Comparison of ENCODE assay signal across 1 cellular context in the genomic region with DNA sequence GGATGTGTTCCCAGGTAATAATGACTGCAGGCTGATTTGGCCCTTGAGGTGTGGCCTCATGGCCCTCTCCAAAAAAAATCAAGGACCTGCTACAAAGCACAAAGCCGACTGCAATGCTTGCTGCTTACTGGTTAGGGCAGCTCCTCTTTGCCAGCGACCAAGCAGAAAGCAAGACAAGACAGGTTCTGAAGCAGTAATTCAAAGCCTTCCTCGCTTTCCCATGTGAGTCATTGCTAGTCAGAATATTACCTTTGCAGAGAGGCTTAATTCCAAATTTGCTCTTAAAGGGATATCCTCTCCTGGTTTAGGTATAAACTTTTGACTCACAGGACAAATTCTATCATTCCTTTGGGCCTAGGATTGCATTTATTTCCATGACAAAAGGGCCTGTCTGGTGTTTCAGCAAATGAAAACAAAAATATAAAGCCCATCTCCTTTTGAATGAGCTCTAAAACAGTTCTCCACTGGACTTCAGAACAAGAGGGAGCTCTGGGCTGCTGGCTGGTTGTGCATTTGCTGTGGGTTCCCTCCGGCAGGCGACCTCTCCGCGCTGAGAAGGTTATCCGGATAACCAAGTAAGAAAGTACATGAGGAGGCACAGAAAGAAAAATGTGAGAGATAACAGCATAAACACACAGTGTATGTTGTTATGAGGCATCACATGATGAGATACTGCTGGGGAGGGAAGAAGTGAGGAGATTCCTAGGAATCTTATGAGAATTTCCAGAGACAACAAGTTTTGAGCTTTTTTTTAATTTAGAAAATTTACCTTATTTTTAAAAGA.
A peak's percentile ranks its signal among the peaks of the same experiment; 100 is the strongest.
TF ChIP-seq lines count a peak whose summit lies in the region.

No MANE protein-coding gene starts in this region.

TF ChIP-seq in HCT116, 20 proteins besides CTCF, POLR2A, EP300 and RAD21 (continued from another document):
- TF ChIP-seq, protein P1, sequence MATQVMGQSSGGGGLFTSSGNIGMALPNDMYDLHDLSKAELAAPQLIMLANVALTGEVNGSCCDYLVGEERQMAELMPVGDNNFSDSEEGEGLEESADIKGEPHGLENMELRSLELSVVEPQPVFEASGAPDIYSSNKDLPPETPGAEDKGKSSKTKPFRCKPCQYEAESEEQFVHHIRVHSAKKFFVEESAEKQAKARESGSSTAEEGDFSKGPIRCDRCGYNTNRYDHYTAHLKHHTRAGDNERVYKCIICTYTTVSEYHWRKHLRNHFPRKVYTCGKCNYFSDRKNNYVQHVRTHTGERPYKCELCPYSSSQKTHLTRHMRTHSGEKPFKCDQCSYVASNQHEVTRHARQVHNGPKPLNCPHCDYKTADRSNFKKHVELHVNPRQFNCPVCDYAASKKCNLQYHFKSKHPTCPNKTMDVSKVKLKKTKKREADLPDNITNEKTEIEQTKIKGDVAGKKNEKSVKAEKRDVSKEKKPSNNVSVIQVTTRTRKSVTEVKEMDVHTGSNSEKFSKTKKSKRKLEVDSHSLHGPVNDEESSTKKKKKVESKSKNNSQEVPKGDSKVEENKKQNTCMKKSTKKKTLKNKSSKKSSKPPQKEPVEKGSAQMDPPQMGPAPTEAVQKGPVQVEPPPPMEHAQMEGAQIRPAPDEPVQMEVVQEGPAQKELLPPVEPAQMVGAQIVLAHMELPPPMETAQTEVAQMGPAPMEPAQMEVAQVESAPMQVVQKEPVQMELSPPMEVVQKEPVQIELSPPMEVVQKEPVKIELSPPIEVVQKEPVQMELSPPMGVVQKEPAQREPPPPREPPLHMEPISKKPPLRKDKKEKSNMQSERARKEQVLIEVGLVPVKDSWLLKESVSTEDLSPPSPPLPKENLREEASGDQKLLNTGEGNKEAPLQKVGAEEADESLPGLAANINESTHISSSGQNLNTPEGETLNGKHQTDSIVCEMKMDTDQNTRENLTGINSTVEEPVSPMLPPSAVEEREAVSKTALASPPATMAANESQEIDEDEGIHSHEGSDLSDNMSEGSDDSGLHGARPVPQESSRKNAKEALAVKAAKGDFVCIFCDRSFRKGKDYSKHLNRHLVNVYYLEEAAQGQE (IDR thresholded peaks at IDR 0.05; ENCODE audit: low read depth) = no peak
- peak; percentile 55; the same call in 1 of the 2 replicates for TF ChIP-seq POLR2AphosphoS5 (IDR thresholded peaks at IDR 0.05; ENCODE audit: low read depth, low read length)
- TF ChIP-seq ZNF274 (IDR thresholded peaks at IDR 0.05; ENCODE audit: low read depth, low read length) = no peak
- TF ChIP-seq EZH2 (IDR thresholded peaks at IDR 0.05) = no peak
- peak; percentile 65 for TF ChIP-seq MAX (IDR thresholded peaks at IDR 0.05)
- peak; percentile 40 for TF ChIP-seq YY1 (IDR thresholded peaks at IDR 0.05; ENCODE audit: extremely low read depth, insufficient replicate concordance, low read depth, low read length)
- peak; percentile 73 for TF ChIP-seq CEBPB (IDR thresholded peaks at IDR 0.05; ENCODE audit: low read depth)
- TF ChIP-seq EGR1 (IDR thresholded peaks at IDR 0.05; ENCODE audit: low read depth) = no peak
- peak; percentile 75; the same call in 1 of the 2 replicates for TF ChIP-seq SIN3A (IDR thresholded peaks at IDR 0.05; ENCODE audit: low read depth)
- TF ChIP-seq ZFX (IDR thresholded peaks at IDR 0.05) = no peak
- TF ChIP-seq, protein P2, sequence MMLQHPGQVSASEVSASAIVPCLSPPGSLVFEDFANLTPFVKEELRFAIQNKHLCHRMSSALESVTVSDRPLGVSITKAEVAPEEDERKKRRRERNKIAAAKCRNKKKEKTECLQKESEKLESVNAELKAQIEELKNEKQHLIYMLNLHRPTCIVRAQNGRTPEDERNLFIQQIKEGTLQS (IDR thresholded peaks at IDR 0.05) = 0 out of 2 replicates have a peak, but pooled peaks have one; percentile 28
- TF ChIP-seq CBX3 (IDR thresholded peaks at IDR 0.05; ENCODE audit: low read depth) = peak; percentile 62; the same call in 1 of the 2 replicates
TF ChIP-seq in HCT116: peak in this region for 12.
